Comparison of ENCODE assay signal across 8 cellular contexts in genomic region chr19:18543814-18544475, GRCh38. TPM values are rescaled to one million over a fixed set of nuclear protein-coding genes. Genes with fewer than 3 reads are reported as not detected.
DNase-seq lines count a peak whose midpoint lies in the region; ATAC-seq and TF ChIP-seq lines count a peak whose summit lies in the region.

No MANE protein-coding gene starts in this region.

- H3K36me3 ChIP-seq in H7 (replicated peaks; ENCODE audit: control insufficient read depth, insufficient read depth, low read length) (peaks cover 14% of the 10 kb centered on the region), MM.1S (replicated peaks; ENCODE audit: insufficient read depth, low read length) (no peaks in the 10 kb centered on the region), body of pancreas (replicated peaks in 1 of 2; ENCODE audit: insufficient read depth in 1 of 2, low read depth in 2 of 2) (no peaks in the 10 kb centered on the region)

- H3K9ac ChIP-seq in MM.1S (ENCODE audit: low read length): peak overlapping the region; percentile 74

- peak; percentile 41; the same call in 1 of the 2 replicates for TF ChIP-seq CTCF in MM.1S (IDR thresholded peaks at IDR 0.05; ENCODE audit: low read length)
- no peak for TF ChIP-seq CTCF in body of pancreas (IDR thresholded peaks at IDR 0.05)

- ATAC-seq in body of pancreas: no peak

- H3K4me3 ChIP-seq in H7 (ENCODE audit: insufficient read depth, low read depth, low read length) (peak overlapping the region; percentile 58), MM.1S (ENCODE audit: low read length) (peak overlapping the region; percentile 66), body of pancreas (peak overlapping the region in 1 of 2 donors; percentile 51)

- intact Hi-C loops in body of pancreas (cut with DNase I): no loop called here

- no peaks in the 10 kb centered on the region for H3K27me3 ChIP-seq in H7 (ENCODE audit: control insufficient read depth, insufficient read depth, low read length)
- H3K27me3 ChIP-seq in MM.1S (replicated peaks; ENCODE audit: insufficient read depth, low read length): no peaks in the 10 kb centered on the region
- no peaks in the 10 kb centered on the region for H3K27me3 ChIP-seq in body of pancreas

- peak overlapping the region; percentile 91 for H2AFZ ChIP-seq in MM.1S (ENCODE audit: low read length)

- H3K9me3 ChIP-seq in MM.1S (replicated peaks; ENCODE audit: insufficient read depth, low read length): no peaks in the 10 kb centered on the region
- H3K9me3 ChIP-seq in body of pancreas: no peaks in the 10 kb centered on the region

- no peaks in the 10 kb centered on the region for H4K20me1 ChIP-seq in MM.1S (ENCODE audit: insufficient read depth, low read length)

- H3K4me1 ChIP-seq in MM.1S (ENCODE audit: low read length) (peaks cover 7% of the 10 kb centered on the region), body of pancreas (peaks cover 16% of the 10 kb centered on the region)

- 8 to 10% methylated on average over 12 of the region's 12 CpGs for WGBS in body of pancreas, 2 donors

- TF ChIP-seq POLR2A in GM10847 (IDR thresholded peaks at IDR 0.05; ENCODE audit: extremely low read depth, insufficient read length): peak; percentile 25
- TF ChIP-seq POLR2A in body of pancreas (IDR thresholded peaks at IDR 0.05): peak in 1 of 3 donors; percentile 19

- DNase-seq in H7 (peak; percentile 81), MM.1S (peak; percentile 94), T-helper 2 cell (peak; percentile 21 to 96 (median 59)), body of pancreas (peak; percentile 29 to 73 (median 46)), inferior parietal cortex (ENCODE audit: extremely low spot score) (peak; percentile 74), NCI-H187 (lab: John Stamatoyannopoulos, UW) (no peak)
- peak; percentile 27 to 50 for DNase-seq in stimulated activated CD4-positive, alpha-beta T cell treated with anti-CD3 and anti-CD28 coated beads, Interleukin-15, amount 100 ng/mL, for 1 hour (ENCODE audit: low read depth in 1 of 2, low spot score in 1 of 2)

- peak overlapping the region; percentile 85 for H3K4me2 ChIP-seq in MM.1S (ENCODE audit: low read depth, low read length)

- peaks cover 8% of the 10 kb centered on the region; the same call in 1 of the 2 replicates for H3K79me2 ChIP-seq in MM.1S (ENCODE audit: low read length)

- no peaks in the 10 kb centered on the region for H3F3A ChIP-seq in MM.1S (ENCODE audit: insufficient read depth, low read length)

- H3K27ac ChIP-seq in MM.1S (ENCODE audit: low read length) (peak overlapping the region; percentile 61; the same call in 1 of the 2 replicates), body of pancreas (peak overlapping the region in 3 of 4 donors; percentile 70 to 86 (median 78))

- no peaks in the 10 kb centered on the region for H3K9me2 ChIP-seq in MM.1S (replicated peaks; ENCODE audit: insufficient read depth, low read length)

RNA-seq across cellular contexts. Expression of gene FKBP8, which starts 0.6 kb away (rescaled TPM):
- total RNA-seq in H7 (2014; rRNA removed; shearing (Covaris generic)): 446 and 481 TPM in 2 replicates
- 100 to 1,000 TPM; 235 to 247 TPM for total RNA-seq in body of pancreas

RNA-seq across cellular contexts. Expression of gene KXD1, which starts 13.7 kb away (rescaled TPM):
- 190 and 202 TPM in 2 replicates for total RNA-seq in H7 (2014; rRNA removed; shearing (Covaris generic))
- total RNA-seq in body of pancreas: 10 to 100 TPM; 62.6 to 71.1 TPM

RNA-seq across cellular contexts. Expression of gene ELL, which starts 22.1 kb away (rescaled TPM):
- 16.4 and 17.0 TPM in 2 replicates for total RNA-seq in H7 (2014; rRNA removed; shearing (Covaris generic))
- total RNA-seq in body of pancreas: 10 to 100 TPM; 12.5 to 14.2 TPM

RNA-seq across cellular contexts. Expression of gene UBA52, which starts 27.7 kb away (rescaled TPM):
- 1,268 and 1,295 TPM in 2 replicates for total RNA-seq in H7 (2014; rRNA removed; shearing (Covaris generic))
- total RNA-seq in body of pancreas: 100 to 1,000 TPM; 242 to 358 TPM

RNA-seq across cellular contexts. Expression of gene REX1BD, which starts 44.7 kb away (rescaled TPM):
- total RNA-seq in H7 (2014; rRNA removed; shearing (Covaris generic)): 117 TPM in 2 replicates
- total RNA-seq in body of pancreas: 100 to 1,000 TPM; 146 to 214 TPM

Comparison
In these comparisons a context has a peak if more than half of its experiments do, and no peak if none do; other contexts are left out.
1. DNase-seq: peak in H7 (single experiment), MM.1S (single experiment), T-helper 2 cell (5 of 5), body of pancreas (4 of 4), inferior parietal cortex (single experiment) and stimulated activated CD4-positive, alpha-beta T cell treated with anti-CD3 and anti-CD28 coated beads, Interleukin-15, amount 100 ng/mL, for 1 hour (2 of 2); none in NCI-H187 (0 of 2).